In genomic region chr9:131839281-131840084, GRCh38 we compare ENCODE assay signal across 9 cellular contexts.
DNase-seq lines count a peak whose midpoint lies in the region; FAIRE-seq and TF ChIP-seq lines count a peak whose summit lies in the region.
"Had no signal": no experiment of that assay in that cellular context is flagged by ENCODE, and none has a peak within 500 bp of the region (broad histone marks: within the 10 kb centered on the region; RNA-seq: fewer than 3 reads in every experiment).

No MANE protein-coding gene starts in this region.

- no peaks in the 10 kb centered on the region for H3K27me3 ChIP-seq in duodenal mucosa (ENCODE audit: control insufficient read depth in 1 of 2, insufficient read depth in 2 of 2, low read length in 2 of 2)

- no peak for FAIRE-seq in GM12892 (lab: Jason Lieb, UNC)

- H3K27ac ChIP-seq in duodenal mucosa (ENCODE audit: low read depth, low read length) = peak overlapping the region; percentile 14
- H3K27ac ChIP-seq: VCaP had no signal

- no peaks in the 10 kb centered on the region for H3K36me3 ChIP-seq in duodenal mucosa (ENCODE audit: control insufficient read depth in 1 of 2, insufficient read depth in 2 of 2, low read length in 2 of 2)

- no peak for TF ChIP-seq POLR2A in GM12892 (IDR thresholded peaks at IDR 0.05; ENCODE audit: low read depth, low read length)

- H3K9me3 ChIP-seq in duodenal mucosa (ENCODE audit: control insufficient read depth in 1 of 2, low read length in 2 of 2) = no peaks in the 10 kb centered on the region

- no peak overlapping the region for H3K4me3 ChIP-seq in duodenal mucosa (ENCODE audit: low read depth in 1 of 2, low read length in 2 of 2)

- no peak overlapping the region for H3K9ac ChIP-seq in duodenal mucosa (ENCODE audit: low read depth in 1 of 2, low read length in 2 of 2)

- H3K4me1 ChIP-seq in duodenal mucosa (ENCODE audit: control insufficient read depth in 1 of 2, insufficient read depth in 2 of 2, low read length in 2 of 2) = peaks cover 0 to 6% of the 10 kb centered on the region in 2 donors

- in situ Hi-C loops in G401 (cut with HindIII; ENCODE audit: low sequenced_read_pairs) = no loop called here

- DNase-seq in HS-27A (ENCODE audit: low read depth) (peak; percentile 20), CD1c-positive myeloid dendritic cell (ENCODE audit: extremely low spot score) (no peak), GM12892 (ENCODE audit: insufficient read length) (no peak), cortex of kidney (lab: John Stamatoyannopoulos, UW) (no peak), G401 (ENCODE audit: low spot score) (no peak)
- DNase-seq in activated CD4-positive, alpha-beta T cell treated with anti-CD3 and anti-CD28 coated beads for 4 hours = peak; percentile 13 to 60
- peak; percentile 55 for DNase-seq in stimulated activated CD4-positive, alpha-beta T cell treated with anti-CD3 and anti-CD28 coated beads, Interleukin-4, amount 100 ng/mL, for 24 hours

Comparison
In these comparisons a context has a peak if more than half of its experiments do, and no peak if none do; other contexts are left out.
1. DNase-seq: peak in HS-27A (single experiment), activated CD4-positive, alpha-beta T cell treated with anti-CD3 and anti-CD28 coated beads for 4 hours (2 of 2) and stimulated activated CD4-positive, alpha-beta T cell treated with anti-CD3 and anti-CD28 coated beads, Interleukin-4, amount 100 ng/mL, for 24 hours (single experiment); none in CD1c-positive myeloid dendritic cell (single experiment), GM12892 (single experiment), cortex of kidney (single experiment) and G401 (single experiment).